ENCODE assay signal across 2 cellular contexts in genomic region chr17:4508207-4508606, GRCh38.
A peak's percentile ranks its signal among the peaks of the same experiment; 100 is the strongest.
TF ChIP-seq lines count a peak whose summit lies in the region.

No MANE protein-coding gene starts in this region.

TF ChIP-seq in GM23338, 12 proteins besides CTCF, POLR2A, EP300 and RAD21:
- TF ChIP-seq ZNF462 (CRISPR knock-in tag; IDR thresholded peaks at IDR 0.05) (no peak), ZNF114 (CRISPR knock-in tag; IDR thresholded peaks at IDR 0.05) (no peak), JUNB (IDR thresholded peaks at IDR 0.05; ENCODE audit: unreplicated experiment) (no peak), EZH2 (IDR thresholded peaks at IDR 0.05; ENCODE audit: low read depth, unreplicated experiment) (no peak), NANOG (IDR thresholded peaks at IDR 0.05; ENCODE audit: borderline replicate concordance) (no peak), ETS1 (IDR thresholded peaks at IDR 0.05) (no peak), CREB1 (CRISPR knock-in tag; IDR thresholded peaks at IDR 0.05; ENCODE audit: low read depth) (no peak), REST (IDR thresholded peaks at IDR 0.05; ENCODE audit: unreplicated experiment) (no peak)
TF ChIP-seq in GM23338: peak in this region for 0.

TF ChIP-seq in H1, 55 proteins besides CTCF, POLR2A, EP300 and RAD21:
- TF ChIP-seq TBP (IDR thresholded peaks at IDR 0.05; ENCODE audit: low read depth, low read length) (no peak), BACH1 (IDR thresholded peaks at IDR 0.05; ENCODE audit: low read length) (peak; percentile 65)
